12 cellular contexts compared by ENCODE assay signal in genomic region chr5:151680944-151681427, GRCh38. TPM values are rescaled to one million over a fixed set of nuclear protein-coding genes. Genes with fewer than 3 reads are reported as not detected.
DNase-seq lines count a peak whose midpoint lies in the region; ATAC-seq and TF ChIP-seq lines count a peak whose summit lies in the region.
"Had no signal": no experiment of that assay in that cellular context is flagged by ENCODE, and none has a peak within 500 bp of the region (broad histone marks: within the 10 kb centered on the region; RNA-seq: fewer than 3 reads in every experiment).

No MANE protein-coding gene starts in this region.

- H3K27me3 ChIP-seq in GM23248 (replicated peaks; ENCODE audit: insufficient read depth) (no peaks in the 10 kb centered on the region), esophagus muscularis mucosa (no peaks in the 10 kb centered on the region), mesendoderm (ENCODE audit: insufficient read depth, low read length, poor library complexity) (no peaks in the 10 kb centered on the region), subcutaneous abdominal adipose tissue (ENCODE audit: control insufficient read depth in 5 of 5, insufficient read depth in 4 of 5, low read length in 5 of 5) (no peaks in the 10 kb centered on the region)

- no peak overlapping the region for H3K27ac Mint-ChIP-seq in activated T-helper 1 cell treated with anti-CD3 and anti-CD28 coated beads, Interleukin-12 subunit alpha, Interleukin-12 subunit beta, Interleukin-2, Interleukin-4 antibody, amounts not matched to agents 30 ng/mL and 10 ng/mL and 1 ng/mL, durations not matched to agents 14 hours and 24 hours and 36 hours
- H3K27ac Mint-ChIP-seq: activated T-cell treated with anti-CD3 and anti-CD28 coated beads, Interleukin-2, amount 50 U/mL, for 24 hours; CD14-positive monocyte had no signal

- no peaks in the 10 kb centered on the region for H3K9me2 ChIP-seq in GM23248 (ENCODE audit: insufficient read depth)

- H3K4me3 Mint-ChIP-seq in activated T-helper 1 cell treated with anti-CD3 and anti-CD28 coated beads, Interleukin-12 subunit alpha, Interleukin-12 subunit beta, Interleukin-2, Interleukin-4 antibody, amounts not matched to agents 30 ng/mL and 10 ng/mL and 1 ng/mL, durations not matched to agents 14 hours and 24 hours and 36 hours: no peak overlapping the region
- H3K4me3 Mint-ChIP-seq: activated T-cell treated with anti-CD3 and anti-CD28 coated beads, Interleukin-2, amount 50 U/mL, for 24 hours; CD14-positive monocyte had no signal

- TF ChIP-seq CTCF in esophagus muscularis mucosa (IDR thresholded peaks at IDR 0.05): no peak

- peak overlapping the region; percentile 61 for H3K56ac ChIP-seq in mesendoderm (ENCODE audit: low read length)

- H3K23ac ChIP-seq in mesendoderm (ENCODE audit: low read length): no peak overlapping the region

- no peak overlapping the region for H4K5ac ChIP-seq in mesendoderm (ENCODE audit: low read length)

- H4K8ac ChIP-seq in mesendoderm (ENCODE audit: low read depth, low read length): no peak overlapping the region

- no peaks in the 10 kb centered on the region for H3K9me3 Mint-ChIP-seq in activated T-helper 1 cell treated with anti-CD3 and anti-CD28 coated beads, Interleukin-12 subunit alpha, Interleukin-12 subunit beta, Interleukin-2, Interleukin-4 antibody, amounts not matched to agents 30 ng/mL and 10 ng/mL and 1 ng/mL, durations not matched to agents 14 hours and 24 hours and 36 hours
- H3K9me3 Mint-ChIP-seq: activated T-cell treated with anti-CD3 and anti-CD28 coated beads, Interleukin-2, amount 50 U/mL, for 24 hours had no signal

- no peak for TF ChIP-seq POLR2A in esophagus muscularis mucosa (IDR thresholded peaks at IDR 0.05; ENCODE audit: low read depth)

- H3K4ac ChIP-seq in mesendoderm (ENCODE audit: low read depth, low read length): no peak overlapping the region

- peaks cover 12% of the 10 kb centered on the region for H3K27me3 Mint-ChIP-seq in activated T-helper 1 cell treated with anti-CD3 and anti-CD28 coated beads, Interleukin-12 subunit alpha, Interleukin-12 subunit beta, Interleukin-2, Interleukin-4 antibody, amounts not matched to agents 30 ng/mL and 10 ng/mL and 1 ng/mL, durations not matched to agents 14 hours and 24 hours and 36 hours (ENCODE audit: insufficient read depth)

- H3K4me1 Mint-ChIP-seq in activated T-helper 1 cell treated with anti-CD3 and anti-CD28 coated beads, Interleukin-12 subunit alpha, Interleukin-12 subunit beta, Interleukin-2, Interleukin-4 antibody, amounts not matched to agents 30 ng/mL and 10 ng/mL and 1 ng/mL, durations not matched to agents 14 hours and 24 hours and 36 hours (ENCODE audit: low read depth): peaks cover under 1% of the 10 kb centered on the region

- H2AK5ac ChIP-seq in mesendoderm (ENCODE audit: low read length): peak overlapping the region; percentile 8

- no peaks in the 10 kb centered on the region for H3K9me3 ChIP-seq in GM23248 (ENCODE audit: low read depth)
- no peaks in the 10 kb centered on the region for H3K9me3 ChIP-seq in esophagus muscularis mucosa
- no peaks in the 10 kb centered on the region for H3K9me3 ChIP-seq in subcutaneous abdominal adipose tissue (ENCODE audit: control insufficient read depth in 5 of 5, low read length in 5 of 5)

- no peaks in the 10 kb centered on the region for H3K36me3 Mint-ChIP-seq in activated T-helper 1 cell treated with anti-CD3 and anti-CD28 coated beads, Interleukin-12 subunit alpha, Interleukin-12 subunit beta, Interleukin-2, Interleukin-4 antibody, amounts not matched to agents 30 ng/mL and 10 ng/mL and 1 ng/mL, durations not matched to agents 14 hours and 24 hours and 36 hours (ENCODE audit: low read depth)

- H3K79me2 ChIP-seq in GM23248 (ENCODE audit: insufficient read depth): peaks cover 100% of the 10 kb centered on the region
- peaks cover 72% of the 10 kb centered on the region for H3K79me2 ChIP-seq in mesendoderm (ENCODE audit: control insufficient read depth, insufficient read depth, low read length)

- no peak overlapping the region for H2AFZ ChIP-seq in GM23248

- H2BK120ac ChIP-seq in mesendoderm (ENCODE audit: low read depth, low read length): no peak overlapping the region

- peak; percentile 73 for DNase-seq in GM23248
- no peak for DNase-seq in esophagus muscularis mucosa (ENCODE audit: extremely low spot score)
- peak; percentile 69 for DNase-seq in mesendoderm
- no peak for DNase-seq in NCI-H2227 (lab: John Stamatoyannopoulos, UW; ENCODE audit: unreplicated experiment)
- no peak for DNase-seq in stimulated activated CD4-positive, alpha-beta T cell treated with anti-CD3 and anti-CD28 coated beads, Interleukin-1b, Interleukin-23, amount 100 ng/mL, for 48 hours
- no peak for DNase-seq in activated T-helper 1 cell treated with anti-CD3 and anti-CD28 coated beads, Interleukin-12 subunit alpha, Interleukin-12 subunit beta, Interleukin-2, Interleukin-4 antibody, amounts not matched to agents 30 ng/mL and 10 ng/mL and 1 ng/mL, durations not matched to agents 14 hours and 24 hours and 36 hours (ENCODE audit: low spot score)
- DNase-seq: activated T-cell treated with anti-CD3 and anti-CD28 coated beads, Interleukin-2, amount 50 U/mL, for 24 hours; NCI-H1105; NCI-H748 treated with DMSO at 0.1 percent for 48 hours had no signal

- peaks cover 95% of the 10 kb centered on the region for H3F3A ChIP-seq in GM23248 (ENCODE audit: insufficient read depth)

- TF ChIP-seq EP300 in esophagus muscularis mucosa (IDR thresholded peaks at IDR 0.05): no peak

- H2BK5ac ChIP-seq in mesendoderm (ENCODE audit: low read length): peak overlapping the region; percentile 3

- WGBS in GM23248 (ENCODE audit: low coverage in 1 of 2, low lambda C conversion rate in 2 of 2, missing lambda C conversion rate in 2 of 2), 2 experiments: 18 to 22% methylated on average over 5 of the region's 5 CpGs
- WGBS in esophagus muscularis mucosa: 51% methylated on average over 4 of the region's 5 CpGs
- WGBS in mesendoderm (ENCODE audit: extremely low coverage, insufficient coverage, low lambda C conversion rate): no CpG with 5 or more reads among the region's 5 CpGs

- in situ Hi-C loops in GM23248 (cut with MboI): no loop called here

- H4K20me1 ChIP-seq in GM23248 (ENCODE audit: insufficient read depth): peaks cover 48% of the 10 kb centered on the region

- peaks cover 41% of the 10 kb centered on the region for H3K79me1 ChIP-seq in mesendoderm (ENCODE audit: low read length)

- ATAC-seq in HG02870 (IDR thresholded peaks at IDR 0.05; ENCODE audit: unreplicated experiment): no peak

- H3K36me3 ChIP-seq in GM23248 (ENCODE audit: low read depth) (peaks cover 60% of the 10 kb centered on the region), esophagus muscularis mucosa (peaks cover 0 to 34% (median 0%) of the 10 kb centered on the region in 4 donors), mesendoderm (ENCODE audit: control insufficient read depth, insufficient read depth, low read length) (peaks cover 2% of the 10 kb centered on the region), subcutaneous abdominal adipose tissue (ENCODE audit: control insufficient read depth in 5 of 5, insufficient read depth in 5 of 5, low read length in 5 of 5) (peaks cover 9 to 44% (median 18%) of the 10 kb centered on the region in 5 donors)

- peak overlapping the region; percentile 3 for H3K18ac ChIP-seq in mesendoderm (ENCODE audit: low read length)

- intact Hi-C loops in esophagus muscularis mucosa (cut with DNase I): loop anchor here (2.0 kb wide), 1 partner anchor 22 kb away; no protein-coding TSS in a partner anchor
- intact Hi-C loops in activated T-helper 1 cell treated with anti-CD3 and anti-CD28 coated beads, Interleukin-12 subunit alpha, Interleukin-12 subunit beta, Interleukin-2, Interleukin-4 antibody, amounts not matched to agents 30 ng/mL and 10 ng/mL and 1 ng/mL, durations not matched to agents 14 hours and 24 hours and 36 hours (cut with micrococcal nuclease): no loop called here

- peak overlapping the region; percentile 99 for H3K27ac ChIP-seq in GM23248
- peak overlapping the region; percentile 86 to 92 (median 88) for H3K27ac ChIP-seq in esophagus muscularis mucosa (replicated peaks in 1 of 4)
- H3K27ac ChIP-seq in mesendoderm (ENCODE audit: low read depth, low read length): no peak overlapping the region
- peak overlapping the region; percentile 99 for H3K27ac ChIP-seq in subcutaneous abdominal adipose tissue (ENCODE audit: low read depth, low read length)

- H3K9ac ChIP-seq in GM23248 (peak overlapping the region; percentile 99), mesendoderm (ENCODE audit: low read length) (peak overlapping the region; percentile 44), subcutaneous abdominal adipose tissue (ENCODE audit: low read length in 5 of 5) (peak overlapping the region in 3 of 5 donors; percentile 8 to 51 (median 26))

- H3K4me3 ChIP-seq in GM23248: peak overlapping the region; percentile 95
- H3K4me3 ChIP-seq in esophagus muscularis mucosa: peak overlapping the region in 3 of 4 donors; percentile 5 to 23 (median 8)
- no peak overlapping the region for H3K4me3 ChIP-seq in mesendoderm (ENCODE audit: low read length)
- peak overlapping the region; percentile 21 to 89 (median 34) for H3K4me3 ChIP-seq in subcutaneous abdominal adipose tissue (ENCODE audit: low read depth in 1 of 5, low read length in 5 of 5)

- peaks cover 79% of the 10 kb centered on the region for H3K4me1 ChIP-seq in GM23248 (ENCODE audit: insufficient read depth)
- peaks cover 74 to 100% (median 99%) of the 10 kb centered on the region in 4 donors for H3K4me1 ChIP-seq in esophagus muscularis mucosa
- H3K4me1 ChIP-seq in mesendoderm (ENCODE audit: control insufficient read depth, low read depth, low read length): peaks cover 46% of the 10 kb centered on the region
- peaks cover 25 to 98% (median 89%) of the 10 kb centered on the region in 5 donors for H3K4me1 ChIP-seq in subcutaneous abdominal adipose tissue (ENCODE audit: control insufficient read depth in 5 of 5, insufficient read depth in 5 of 5, low read length in 5 of 5)

- H2BK15ac ChIP-seq in mesendoderm (replicated peaks; ENCODE audit: low read depth): no peak overlapping the region

- H3K4me2 ChIP-seq in GM23248 (ENCODE audit: unreplicated experiment): peak overlapping the region; percentile 96
- no peak overlapping the region for H3K4me2 ChIP-seq in mesendoderm (ENCODE audit: low read length)

RNA-seq across cellular contexts. Expression of gene SPARC, which starts 5.7 kb away (rescaled TPM):
- total RNA-seq in GM23248 (2014; rRNA removed; shearing (Covaris generic)): 5,563 and 6,520 TPM in 2 replicates
- polyA plus RNA-seq in GM23248 (2016; fragmentation: Nextera tagmentation; extraction: Ambion mirVana): 20,092 and 20,398 TPM in 2 replicates
- total RNA-seq in esophagus muscularis mucosa: 100 to 1,000 TPM; 269 to 875 (median 432) TPM
- 371 TPM for polyA plus RNA-seq in mesendoderm (2013, experiment 1 of 2)
- 377 TPM for polyA plus RNA-seq in mesendoderm (2013, experiment 2 of 2)
- total RNA-seq in activated T-helper 1 cell treated with anti-CD3 and anti-CD28 coated beads, Interleukin-12 subunit alpha, Interleukin-12 subunit beta, Interleukin-2, Interleukin-4 antibody, amounts not matched to agents 30 ng/mL and 10 ng/mL and 1 ng/mL, durations not matched to agents 14 hours and 24 hours and 36 hours: not detected in 2 replicates

Comparison
In these comparisons a context has a peak if more than half of its experiments do, and no peak if none do; other contexts are left out.
1. DNase-seq: peak in GM23248 (single experiment) and mesendoderm (single experiment); none in esophagus muscularis mucosa (single experiment), NCI-H2227 (single experiment), stimulated activated CD4-positive, alpha-beta T cell treated with anti-CD3 and anti-CD28 coated beads, Interleukin-1b, Interleukin-23, amount 100 ng/mL, for 48 hours (single experiment) and activated T-helper 1 cell treated with anti-CD3 and anti-CD28 coated beads, Interleukin-12 subunit alpha, Interleukin-12 subunit beta, Interleukin-2, Interleukin-4 antibody, amounts not matched to agents 30 ng/mL and 10 ng/mL and 1 ng/mL, durations not matched to agents 14 hours and 24 hours and 36 hours (single experiment).
2. H3K9ac ChIP-seq: peak in every context shown above with its lines; median percentile 99 in GM23248; 44 in mesendoderm; 26 in subcutaneous abdominal adipose tissue.
3. RNA of gene SPARC, which starts 5.7 kb away (total RNA-seq): 5,563 to 6,520 TPM in GM23248 and 269 to 875 TPM in esophagus muscularis mucosa; not detected in activated T-helper 1 cell treated with anti-CD3 and anti-CD28 coated beads, Interleukin-12 subunit alpha, Interleukin-12 subunit beta, Interleukin-2, Interleukin-4 antibody, amounts not matched to agents 30 ng/mL and 10 ng/mL and 1 ng/mL, durations not matched to agents 14 hours and 24 hours and 36 hours; every median in the first group is over 100 times any median in the second.